Comparison of ENCODE assay signal across 1 cellular context in the genomic region with DNA sequence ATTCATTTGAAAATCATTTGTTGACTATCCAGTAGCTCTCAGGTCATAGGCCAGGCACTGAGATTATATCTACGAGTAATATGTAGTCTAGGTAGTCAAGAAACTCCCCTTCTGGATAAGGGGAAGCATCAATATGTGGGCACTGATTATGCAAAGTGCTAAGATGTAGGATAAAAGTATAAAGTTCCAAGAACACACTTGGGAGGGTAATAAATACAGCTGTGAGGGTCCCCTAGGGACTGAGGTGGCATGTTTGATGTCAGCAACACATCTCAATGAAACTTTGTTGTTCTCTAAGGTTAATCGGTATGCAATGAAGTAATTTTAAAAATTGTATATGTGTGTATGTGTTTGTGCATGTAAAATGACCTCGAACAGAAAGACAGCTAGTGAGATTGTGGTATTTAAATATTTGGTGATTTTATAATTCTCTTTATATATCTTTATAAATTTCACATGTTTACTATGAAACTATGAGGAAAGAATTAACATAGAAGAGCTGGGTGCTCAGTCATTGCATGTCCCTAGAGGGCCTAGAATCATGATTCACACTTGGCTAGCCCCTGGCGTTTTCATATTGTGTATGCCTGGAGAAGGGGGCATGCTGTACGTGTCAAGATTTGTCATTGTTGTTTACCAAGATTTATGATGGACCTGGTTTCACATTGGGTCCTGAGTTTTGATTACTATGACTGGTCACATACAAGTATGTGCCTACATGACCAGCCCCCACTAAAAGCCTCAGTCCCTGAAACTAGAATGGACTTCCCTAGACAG.
TF ChIP-seq lines count a peak whose summit lies in the region.

No MANE protein-coding gene starts in this region.

TF ChIP-seq in IMR-90, 13 proteins besides CTCF, POLR2A, EP300 and RAD21:
- TF ChIP-seq MXI1 (IDR thresholded peaks at IDR 0.05; ENCODE audit: borderline replicate concordance, low read depth, low read length), result no peak
